Comparison of ENCODE assay signal across 8 cellular contexts in the genomic region with DNA sequence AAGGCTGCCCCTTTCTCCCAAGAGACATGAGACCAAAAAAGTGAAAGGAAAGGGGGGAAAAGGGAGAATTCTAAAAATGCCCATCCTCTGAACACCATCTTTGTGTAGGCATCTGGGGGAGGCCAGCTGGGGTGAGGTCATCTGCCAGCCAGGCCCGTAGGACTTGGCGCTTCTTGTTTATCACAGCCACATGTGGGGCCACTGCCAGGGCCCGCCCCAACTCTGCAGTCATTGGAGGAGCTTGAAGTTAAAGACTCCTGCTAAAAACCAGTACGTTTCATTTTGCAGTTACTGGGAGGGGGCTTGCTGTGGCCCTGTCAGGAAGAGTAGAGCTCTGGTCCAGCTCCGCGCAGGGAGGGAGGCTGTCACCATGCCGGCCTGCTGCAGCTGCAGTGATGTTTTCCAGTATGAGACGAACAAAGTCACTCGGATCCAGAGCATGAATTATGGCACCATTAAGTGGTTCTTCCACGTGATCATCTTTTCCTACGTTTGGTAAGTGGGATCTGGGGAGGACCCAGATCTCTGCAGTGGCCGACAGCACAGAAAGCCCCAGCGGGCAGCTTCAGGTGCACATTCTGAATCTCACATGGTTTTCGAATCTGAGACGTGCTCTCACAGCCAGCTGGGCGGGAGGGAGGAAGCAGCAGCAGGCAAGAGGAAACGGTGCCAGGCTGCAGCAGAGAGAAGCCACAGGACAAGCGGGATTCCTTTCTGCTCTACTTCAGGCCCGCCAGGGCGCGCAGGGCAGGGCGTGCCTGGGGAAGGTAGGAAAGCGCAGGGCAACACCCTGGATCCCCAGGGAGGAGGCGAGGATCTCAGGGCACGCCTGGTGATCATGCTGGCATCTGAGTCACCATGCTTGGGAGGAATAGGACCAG. TPM values are rescaled to one million over a fixed set of nuclear protein-coding genes. Genes with fewer than 3 reads are reported as not detected.
DNase-seq lines count a peak whose midpoint lies in the region; ATAC-seq and TF ChIP-seq lines count a peak whose summit lies in the region.

A gene (plus strand): TSS at position 276 of the 881 bp plus-strand sequence. CDS start 95 bp downstream, at position 371.

- H3K4me2 ChIP-seq in fibroblast of lung (ENCODE audit: extremely low read depth, insufficient read depth, low read length): peak within 1 kb of the TSS; percentile 96

- no peaks in the 10 kb centered on the region for H3K9me3 Mint-ChIP-seq in activated T-helper 1 cell treated with anti-CD3 and anti-CD28 coated beads, Interleukin-12 subunit alpha, Interleukin-12 subunit beta, Interleukin-2, Interleukin-4 antibody, amounts not matched to agents 30 ng/mL and 10 ng/mL and 1 ng/mL, durations not matched to agents 14 hours and 24 hours and 36 hours

- H2AFZ ChIP-seq in fibroblast of lung (ENCODE audit: low read length): peak within 1 kb of the TSS; percentile 92

- peak within 1 kb of the TSS; percentile 58 for H3K27ac ChIP-seq in fibroblast of lung (ENCODE audit: insufficient read depth, low read length)
- peak within 1 kb of the TSS; percentile 75 for H3K27ac ChIP-seq in muscle layer of colon (ENCODE audit: low read depth, low read length)
- peak within 1 kb of the TSS; percentile 92 for H3K27ac ChIP-seq in suprapubic skin

- H3K27me3 ChIP-seq in fibroblast of lung (ENCODE audit: control insufficient read depth, insufficient read depth, low read length) (no peaks in the 10 kb centered on the region), muscle layer of colon (ENCODE audit: control insufficient read depth in 1 of 2, insufficient read depth in 2 of 2, low read length in 2 of 2) (no peaks in the 10 kb centered on the region), suprapubic skin (no peaks in the 10 kb centered on the region)

- peaks cover 7% of the 10 kb centered on the region for H3K36me3 Mint-ChIP-seq in activated T-helper 1 cell treated with anti-CD3 and anti-CD28 coated beads, Interleukin-12 subunit alpha, Interleukin-12 subunit beta, Interleukin-2, Interleukin-4 antibody, amounts not matched to agents 30 ng/mL and 10 ng/mL and 1 ng/mL, durations not matched to agents 14 hours and 24 hours and 36 hours (ENCODE audit: low read depth)

- TF ChIP-seq EP300 in suprapubic skin (IDR thresholded peaks at IDR 0.05): no peak

- H3K9me3 ChIP-seq in fibroblast of lung (ENCODE audit: control insufficient read depth, insufficient read depth, low read depth, low read length) (no peaks in the 10 kb centered on the region), muscle layer of colon (ENCODE audit: low read length) (no peaks in the 10 kb centered on the region), suprapubic skin (no peaks in the 10 kb centered on the region)

- DNase-seq in DMS79 (lab: John Stamatoyannopoulos, UW) (peak; percentile 82), NOMO-1 (lab: John Stamatoyannopoulos, UW; ENCODE audit: unreplicated experiment in 2 of 2) (peak; percentile 69 to 72), fibroblast of lung (ENCODE audit: low read depth in 2 of 2) (peak; percentile 53 to 56), suprapubic skin (ENCODE audit: low spot score in 2 of 2) (peak; percentile 86 to 87)
- DNase-seq in activated T-helper 1 cell treated with anti-CD3 and anti-CD28 coated beads, Interleukin-12 subunit alpha, Interleukin-12 subunit beta, Interleukin-2, Interleukin-4 antibody, amounts not matched to agents 30 ng/mL and 10 ng/mL and 1 ng/mL, durations not matched to agents 14 hours and 24 hours and 36 hours (ENCODE audit: low spot score): peak; percentile 34

- peaks cover 64% of the 10 kb centered on the region for H3K4me1 Mint-ChIP-seq in activated T-helper 1 cell treated with anti-CD3 and anti-CD28 coated beads, Interleukin-12 subunit alpha, Interleukin-12 subunit beta, Interleukin-2, Interleukin-4 antibody, amounts not matched to agents 30 ng/mL and 10 ng/mL and 1 ng/mL, durations not matched to agents 14 hours and 24 hours and 36 hours (ENCODE audit: low read depth)

- ATAC-seq in HG03460 (IDR thresholded peaks at IDR 0.05; ENCODE audit: unreplicated experiment) (peak; percentile 33), GM21737 (IDR thresholded peaks at IDR 0.05; ENCODE audit: unreplicated experiment) (no peak)

- H3K27ac Mint-ChIP-seq in activated T-helper 1 cell treated with anti-CD3 and anti-CD28 coated beads, Interleukin-12 subunit alpha, Interleukin-12 subunit beta, Interleukin-2, Interleukin-4 antibody, amounts not matched to agents 30 ng/mL and 10 ng/mL and 1 ng/mL, durations not matched to agents 14 hours and 24 hours and 36 hours: peak within 1 kb of the TSS; percentile 66

- H3K4me1 ChIP-seq in fibroblast of lung (ENCODE audit: control insufficient read depth, extremely low read depth, insufficient read depth, low read length) (peaks cover 3% of the 10 kb centered on the region), muscle layer of colon (ENCODE audit: insufficient read depth, low read length) (peaks cover 21% of the 10 kb centered on the region), suprapubic skin (peaks cover 61% of the 10 kb centered on the region)

- no peaks in the 10 kb centered on the region for H3K27me3 Mint-ChIP-seq in activated T-helper 1 cell treated with anti-CD3 and anti-CD28 coated beads, Interleukin-12 subunit alpha, Interleukin-12 subunit beta, Interleukin-2, Interleukin-4 antibody, amounts not matched to agents 30 ng/mL and 10 ng/mL and 1 ng/mL, durations not matched to agents 14 hours and 24 hours and 36 hours (ENCODE audit: insufficient read depth)

- H3K4me3 ChIP-seq in fibroblast of lung (replicated peaks in 1 of 4; ENCODE audit: control extremely low read depth in 1 of 4, insufficient read depth in 1 of 4, low read depth in 3 of 4, low read length in 4 of 4) (peak within 1 kb of the TSS; percentile 59 to 75 (median 65)), muscle layer of colon (ENCODE audit: low read depth in 1 of 2, low read length in 2 of 2) (peak within 1 kb of the TSS; percentile 28 to 84), suprapubic skin (peak within 1 kb of the TSS; percentile 58)

- H3K36me3 ChIP-seq in fibroblast of lung (ENCODE audit: control insufficient read depth, insufficient read depth, low read length) (no peaks in the 10 kb centered on the region), muscle layer of colon (ENCODE audit: insufficient read depth, low read length) (no peaks in the 10 kb centered on the region), suprapubic skin (no peaks in the 10 kb centered on the region)

- TF ChIP-seq CTCF in fibroblast of lung (conservative IDR thresholded peaks at IDR 0.05 in 1 of 2, IDR thresholded peaks at IDR 0.05 in 1 of 2; ENCODE audit: low read depth in 1 of 2, low read length in 2 of 2) (peak in 1 of 2 donors; percentile 18), suprapubic skin (IDR thresholded peaks at IDR 0.05) (no peak)

- peak within 1 kb of the TSS; percentile 82 for H3K4me3 Mint-ChIP-seq in activated T-helper 1 cell treated with anti-CD3 and anti-CD28 coated beads, Interleukin-12 subunit alpha, Interleukin-12 subunit beta, Interleukin-2, Interleukin-4 antibody, amounts not matched to agents 30 ng/mL and 10 ng/mL and 1 ng/mL, durations not matched to agents 14 hours and 24 hours and 36 hours

- no peaks in the 10 kb centered on the region for H3K79me2 ChIP-seq in fibroblast of lung (ENCODE audit: control insufficient read depth, insufficient read depth, low read length)

- intact Hi-C loops in activated T-helper 1 cell treated with anti-CD3 and anti-CD28 coated beads, Interleukin-12 subunit alpha, Interleukin-12 subunit beta, Interleukin-2, Interleukin-4 antibody, amounts not matched to agents 30 ng/mL and 10 ng/mL and 1 ng/mL, durations not matched to agents 14 hours and 24 hours and 36 hours (cut with micrococcal nuclease): no loop called here

- H3K9ac ChIP-seq in fibroblast of lung (ENCODE audit: insufficient read depth, low read length): no peak within 1 kb of the TSS
- no peak within 1 kb of the TSS for H3K9ac ChIP-seq in muscle layer of colon (ENCODE audit: low read length)

- no peaks in the 10 kb centered on the region for H4K20me1 ChIP-seq in fibroblast of lung (ENCODE audit: control insufficient read depth, extremely low read depth, insufficient read depth, low read length)

- no peak for TF ChIP-seq POLR2A in suprapubic skin (IDR thresholded peaks at IDR 0.05)

- WGBS in suprapubic skin: 0% methylated on average over 19 of the region's 25 CpGs

RNA-seq across cellular contexts. Expression of the gene that starts here (rescaled TPM):
- 7.3 and 8.0 TPM in 2 replicates for total RNA-seq in activated T-helper 1 cell treated with anti-CD3 and anti-CD28 coated beads, Interleukin-12 subunit alpha, Interleukin-12 subunit beta, Interleukin-2, Interleukin-4 antibody, amounts not matched to agents 30 ng/mL and 10 ng/mL and 1 ng/mL, durations not matched to agents 14 hours and 24 hours and 36 hours
- total RNA-seq in fibroblast of lung (16.7 and 17.2 TPM in 2 replicates), suprapubic skin (10 to 100 TPM; 14.0 to 65.7 (median 19.2) TPM)
- polyA plus RNA-seq in fibroblast of lung: 1.9 and 2.7 TPM in 2 replicates
- 1.3 and 2.2 TPM in 2 replicates for polyA plus RNA-seq in fibroblast of lung (2012)
- polyA minus RNA-seq in fibroblast of lung (ENCODE audit: low replicate concordance): 0.75 and 1.4 TPM in 2 replicates

Comparison
In these comparisons a context has a peak if more than half of its experiments do, and no peak if none do; other contexts are left out.
1. DNase-seq: peak in every context shown above with its lines; median percentile 86 in suprapubic skin; 82 in DMS79; 70 in NOMO-1; 54 in fibroblast of lung; 34 in activated T-helper 1 cell treated with anti-CD3 and anti-CD28 coated beads, Interleukin-12 subunit alpha, Interleukin-12 subunit beta, Interleukin-2, Interleukin-4 antibody, amounts not matched to agents 30 ng/mL and 10 ng/mL and 1 ng/mL, durations not matched to agents 14 hours and 24 hours and 36 hours.